Comparison of ENCODE assay signal across 16 cellular contexts in genomic region chr9:2963307-2963706, GRCh38.
DNase-seq lines count a peak whose midpoint lies in the region; ATAC-seq and TF ChIP-seq lines count a peak whose summit lies in the region.
"Had no signal": no experiment of that assay in that cellular context is flagged by ENCODE, and none has a peak within 500 bp of the region (broad histone marks: within the 10 kb centered on the region; RNA-seq: fewer than 3 reads in every experiment).

No MANE protein-coding gene starts in this region.

- TF ChIP-seq EP300 in SK-N-SH (IDR thresholded peaks at IDR 0.05; ENCODE audit: borderline replicate concordance in 1 of 2, low read depth in 1 of 2, low read length in 1 of 2): no peak

- no peaks in the 10 kb centered on the region for H3K9me2 ChIP-seq in SK-N-SH

- H3K4me1 Mint-ChIP-seq in activated T-cell treated with anti-CD3 and anti-CD28 coated beads, Interleukin-2, amount 50 U/mL, for 24 hours (ENCODE audit: low read depth): no peaks in the 10 kb centered on the region
- H3K4me1 Mint-ChIP-seq: B cell, IgD-negative memory B cell had no signal

- no peaks in the 10 kb centered on the region for H3K36me3 ChIP-seq in SK-N-SH (replicated peaks in 1 of 2; ENCODE audit: control insufficient read depth in 1 of 2, insufficient read depth in 2 of 2, low read length in 1 of 2)
- H3K36me3 ChIP-seq: BLaER1 treated with 17β-estradiol and CSF1 and Interleukin-3, amounts not matched to agents 10 nM and 100 nM; HAP-1 had no signal

- no peaks in the 10 kb centered on the region for H3K9me3 Mint-ChIP-seq in activated T-cell treated with anti-CD3 and anti-CD28 coated beads, Interleukin-2, amount 50 U/mL, for 24 hours
- H3K9me3 Mint-ChIP-seq: CD8-positive, alpha-beta T cell had no signal

- H3F3A ChIP-seq in SK-N-SH (replicated peaks; ENCODE audit: insufficient read depth): no peaks in the 10 kb centered on the region

- H3K27ac Mint-ChIP-seq in activated T-cell treated with anti-CD3 and anti-CD28 coated beads, Interleukin-2, amount 50 U/mL, for 24 hours: no peak overlapping the region
- H3K27ac Mint-ChIP-seq: B cell; CD8-positive, alpha-beta T cell; IgD-negative memory B cell had no signal

- intact Hi-C loops in posterior vena cava (cut with DNase I): no loop called here

- no peak overlapping the region for H3K27ac ChIP-seq in SK-N-SH (ENCODE audit: low read depth in 2 of 2, low read length in 1 of 2)
- H3K27ac ChIP-seq: BLaER1 treated with 17β-estradiol and CSF1 and Interleukin-3, amounts not matched to agents 10 nM and 100 nM; GM23248 had no signal

- no peaks in the 10 kb centered on the region for H3K4me1 ChIP-seq in SK-N-SH (ENCODE audit: control insufficient read depth in 1 of 2, insufficient read depth in 2 of 2, low read depth in 1 of 2, low read length in 1 of 2)

- H4K20me1 ChIP-seq in SK-N-SH (ENCODE audit: insufficient read depth): no peaks in the 10 kb centered on the region
- H4K20me1 ChIP-seq: BLaER1 treated with 17β-estradiol and CSF1 and Interleukin-3, amounts not matched to agents 10 nM and 100 nM had no signal

- peak; percentile 47 for DNase-seq in DMS 273 (lab: John Stamatoyannopoulos, UW; ENCODE audit: unreplicated experiment)
- DNase-seq in NCI-H2171 (lab: John Stamatoyannopoulos, UW): peak; percentile 70
- peak; percentile 42 for DNase-seq in NCI-H69 (lab: John Stamatoyannopoulos, UW)
- DNase-seq in SK-N-SH: no peak
- no peak for DNase-seq in posterior vena cava (ENCODE audit: low spot score)
- no peak for DNase-seq in HCEC 1CT
- no peak for DNase-seq in activated T-cell treated with anti-CD3 and anti-CD28 coated beads, Interleukin-2, amount 50 U/mL, for 24 hours
- DNase-seq: Calu3; CD8-positive, alpha-beta T cell; GM23248 had no signal

- no peak overlapping the region for H2AFZ ChIP-seq in SK-N-SH (ENCODE audit: low read depth)
- H2AFZ ChIP-seq: GM23248 had no signal

- no peaks in the 10 kb centered on the region for H3K9me3 ChIP-seq in SK-N-SH
- H3K9me3 ChIP-seq: BLaER1 treated with 17β-estradiol and CSF1 and Interleukin-3, amounts not matched to agents 10 nM and 100 nM; HAP-1 had no signal

- no peak overlapping the region for H3K9ac ChIP-seq in SK-N-SH
- H3K9ac ChIP-seq: BLaER1 treated with 17β-estradiol and CSF1 and Interleukin-3, amounts not matched to agents 10 nM and 100 nM; GM23248 had no signal

- no peak overlapping the region for H3K4me3 Mint-ChIP-seq in activated T-cell treated with anti-CD3 and anti-CD28 coated beads, Interleukin-2, amount 50 U/mL, for 24 hours
- H3K4me3 Mint-ChIP-seq: B cell; CD8-positive, alpha-beta T cell; IgD-negative memory B cell had no signal

- POLR2A ChIA-PET in SK-N-SH (lab: Yijun Ruan, JAX): no interaction called here

- peaks cover 16% of the 10 kb centered on the region for H3K27me3 Mint-ChIP-seq in activated T-cell treated with anti-CD3 and anti-CD28 coated beads, Interleukin-2, amount 50 U/mL, for 24 hours

- H3K36me3 Mint-ChIP-seq in activated T-cell treated with anti-CD3 and anti-CD28 coated beads, Interleukin-2, amount 50 U/mL, for 24 hours (ENCODE audit: low read depth): no peaks in the 10 kb centered on the region
- H3K36me3 Mint-ChIP-seq: CD8-positive, alpha-beta T cell; IgD-negative memory B cell had no signal

- H3K27me3 ChIP-seq in SK-N-SH (ENCODE audit: insufficient read depth): no peaks in the 10 kb centered on the region
- H3K27me3 ChIP-seq: BLaER1 treated with 17β-estradiol and CSF1 and Interleukin-3, amounts not matched to agents 10 nM and 100 nM had no signal

- H3K4me3 ChIP-seq in SK-N-SH (ENCODE audit: low read depth in 2 of 2, low read length in 1 of 2): no peak overlapping the region
- H3K4me3 ChIP-seq: BLaER1 treated with 17β-estradiol and CSF1 and Interleukin-3, amounts not matched to agents 10 nM and 100 nM; GM23248; HAP-1 had no signal

- H3K4me2 ChIP-seq in SK-N-SH: no peak overlapping the region
- H3K4me2 ChIP-seq: BLaER1 treated with 17β-estradiol and CSF1 and Interleukin-3, amounts not matched to agents 10 nM and 100 nM had no signal

- CTCF ChIA-PET in SK-N-SH (lab: Yijun Ruan, JAX): no interaction called here

- H3K79me2 ChIP-seq in SK-N-SH (ENCODE audit: insufficient read depth): no peaks in the 10 kb centered on the region

- no peak for TF ChIP-seq CTCF in SK-N-SH (IDR thresholded peaks at IDR 0.05)

- WGBS in SK-N-SH (ENCODE audit: low lambda C conversion rate): 41% methylated on average over 2 of the region's 2 CpGs

- ATAC-seq in GM19463 (IDR thresholded peaks at IDR 0.05; ENCODE audit: unreplicated experiment): no peak
- ATAC-seq: CD8-positive, alpha-beta T cell; HepG2 had no signal

- TF ChIP-seq RAD21 in SK-N-SH (IDR thresholded peaks at IDR 0.05; ENCODE audit: low read length): no peak

TF ChIP-seq in SK-N-SH, 30 proteins besides CTCF, POLR2A, EP300 and RAD21:
- peak; percentile 29 for TF ChIP-seq GATA2 (CRISPR knock-in tag; IDR thresholded peaks at IDR 0.05)
- no peak for TF ChIP-seq USF2 (IDR thresholded peaks at IDR 0.05; ENCODE audit: borderline replicate concordance, low read depth, low read length)

Comparison
In these comparisons a context has a peak if more than half of its experiments do, and no peak if none do; other contexts are left out.
1. DNase-seq: peak in DMS 273 (single experiment), NCI-H2171 (single experiment) and NCI-H69 (single experiment); none in SK-N-SH (single experiment), posterior vena cava (single experiment), HCEC 1CT (single experiment) and activated T-cell treated with anti-CD3 and anti-CD28 coated beads, Interleukin-2, amount 50 U/mL, for 24 hours (single experiment).